ENCODE assay signal across 23 cellular contexts in genomic region chr3:138949002-138949418, GRCh38. TPM values are rescaled to one million over a fixed set of nuclear protein-coding genes. Genes with fewer than 3 reads are reported as not detected.
DNase-seq lines count a peak whose midpoint lies in the region; ATAC-seq, FAIRE-seq and TF ChIP-seq lines count a peak whose summit lies in the region.
"Had no signal": no experiment of that assay in that cellular context is flagged by ENCODE, and none has a peak within 500 bp of the region (broad histone marks: within the 10 kb centered on the region; RNA-seq: fewer than 3 reads in every experiment).

No MANE protein-coding gene starts in this region.

- H3K4me1 Mint-ChIP-seq in T-helper 1 cell treated with Interleukin-12 subunit alpha and Interleukin-12 subunit beta and Interleukin-4 antibody, amounts not matched to agents 30 μg/mL and 1 μg/mL, for 36 hours (ENCODE audit: low read depth), result peaks cover 24% of the 10 kb centered on the region
- peaks cover 10% of the 10 kb centered on the region for H3K4me1 Mint-ChIP-seq in activated T-helper 17 cell treated with anti-CD3 and anti-CD28 coated beads, Interleukin-2, amount 50 U/mL, for 72 hours
- H3K4me1 Mint-ChIP-seq in T-helper 2 cell treated with Interferon-gamma antibody and Interleukin-4, amounts not matched to agents 5 μg/mL and 100 μg/mL, for 36 hours (ENCODE audit: low read depth), result peaks cover 13% of the 10 kb centered on the region

- no peak overlapping the region for H3K27ac Mint-ChIP-seq in T-helper 1 cell treated with Interleukin-12 subunit alpha and Interleukin-12 subunit beta and Interleukin-4 antibody, amounts not matched to agents 30 μg/mL and 1 μg/mL, for 36 hours
- H3K27ac Mint-ChIP-seq in activated T-helper 17 cell treated with anti-CD3 and anti-CD28 coated beads, Interleukin-2, amount 50 U/mL, for 72 hours, result no peak overlapping the region
- no peak overlapping the region for H3K27ac Mint-ChIP-seq in T-helper 2 cell treated with Interferon-gamma antibody and Interleukin-4, amounts not matched to agents 5 μg/mL and 100 μg/mL, for 36 hours

- peaks cover 75% of the 10 kb centered on the region for H3K27me3 ChIP-seq in trophoblast cell (ENCODE audit: insufficient read depth, low read length)

- FAIRE-seq in H54 (lab: Jason Lieb, UNC), result no peak
- FAIRE-seq: endometrium, K562, RCC 7860 had no signal

- DNase-seq in T-helper 1 cell (no peak), iPS-NIHi7 (ENCODE audit: extremely low spot score) (peak; percentile 58), trophoblast cell (peak; percentile 60 to 70), occipital lobe (lab: John Stamatoyannopoulos, UW) (no peak), H54 (ENCODE audit: insufficient read length, low spot score) (no peak)
- no peak for DNase-seq in T-helper 2 cell treated with Interferon-gamma antibody and Interleukin-4, amounts not matched to agents 5 μg/mL and 100 μg/mL, for 36 hours (ENCODE audit: low spot score)
- DNase-seq: 8988T; activated CD4-positive, alpha-beta T cell treated with anti-CD3 and anti-CD28 coated beads, Interleukin-2, amount 50 U/mL, for 4 hours; amniotic stem cell; DND-41; gastrocnemius medialis; NCI-H1092; NCI-H2107; NCI-H774; stimulated activated CD4-positive, alpha-beta T cell treated with anti-CD3 and anti-CD28 coated beads, Interleukin-4, amount 100 ng/mL, for 24 hours had no signal

- no peak overlapping the region for H2BK120ac ChIP-seq in trophoblast cell (ENCODE audit: insufficient read depth, low read length, poor library complexity)

- H3K36me3 ChIP-seq in trophoblast cell (ENCODE audit: control insufficient read depth in 1 of 2, insufficient read depth in 2 of 2, low read length in 2 of 2), result no peaks in the 10 kb centered on the region
- H3K36me3 ChIP-seq: BLaER1 treated with 17β-estradiol and CSF1 and Interleukin-3, amounts not matched to agents 10 nM and 100 nM; gastrocnemius medialis had no signal

- no peak overlapping the region for H4K91ac ChIP-seq in trophoblast cell (ENCODE audit: low read depth, low read length)

- H2AFZ ChIP-seq in trophoblast cell (ENCODE audit: insufficient read depth, low read length, poor library complexity), result no peak overlapping the region

- peaks cover 3% of the 10 kb centered on the region for H3K36me3 Mint-ChIP-seq in T-helper 1 cell treated with Interleukin-12 subunit alpha and Interleukin-12 subunit beta and Interleukin-4 antibody, amounts not matched to agents 30 μg/mL and 1 μg/mL, for 36 hours (ENCODE audit: low read depth)
- H3K36me3 Mint-ChIP-seq in activated T-helper 17 cell treated with anti-CD3 and anti-CD28 coated beads, Interleukin-2, amount 50 U/mL, for 72 hours (ENCODE audit: low read depth), result peaks cover 7% of the 10 kb centered on the region
- H3K36me3 Mint-ChIP-seq in T-helper 2 cell treated with Interferon-gamma antibody and Interleukin-4, amounts not matched to agents 5 μg/mL and 100 μg/mL, for 36 hours (ENCODE audit: low read depth), result peaks cover 2% of the 10 kb centered on the region

- no peak overlapping the region for H3K18ac ChIP-seq in trophoblast cell (ENCODE audit: low read length)

- peaks cover 75% of the 10 kb centered on the region for H3K27me3 Mint-ChIP-seq in T-helper 1 cell treated with Interleukin-12 subunit alpha and Interleukin-12 subunit beta and Interleukin-4 antibody, amounts not matched to agents 30 μg/mL and 1 μg/mL, for 36 hours (ENCODE audit: low read depth)
- peaks cover 47% of the 10 kb centered on the region for H3K27me3 Mint-ChIP-seq in activated T-helper 17 cell treated with anti-CD3 and anti-CD28 coated beads, Interleukin-2, amount 50 U/mL, for 72 hours
- peaks cover 81% of the 10 kb centered on the region for H3K27me3 Mint-ChIP-seq in T-helper 2 cell treated with Interferon-gamma antibody and Interleukin-4, amounts not matched to agents 5 μg/mL and 100 μg/mL, for 36 hours (ENCODE audit: low read depth)

- no peaks in the 10 kb centered on the region for H3K9me3 Mint-ChIP-seq in T-helper 1 cell treated with Interleukin-12 subunit alpha and Interleukin-12 subunit beta and Interleukin-4 antibody, amounts not matched to agents 30 μg/mL and 1 μg/mL, for 36 hours
- H3K9me3 Mint-ChIP-seq in activated T-helper 17 cell treated with anti-CD3 and anti-CD28 coated beads, Interleukin-2, amount 50 U/mL, for 72 hours, result no peaks in the 10 kb centered on the region
- H3K9me3 Mint-ChIP-seq in T-helper 2 cell treated with Interferon-gamma antibody and Interleukin-4, amounts not matched to agents 5 μg/mL and 100 μg/mL, for 36 hours, result no peaks in the 10 kb centered on the region

- no peaks in the 10 kb centered on the region for H3K79me2 ChIP-seq in trophoblast cell (ENCODE audit: control insufficient read depth, insufficient read depth, low read length, poor library complexity)

- no peak overlapping the region for H4K12ac ChIP-seq in trophoblast cell (ENCODE audit: low read depth, low read length)

- H3K4ac ChIP-seq in trophoblast cell (ENCODE audit: low read depth, low read length), result no peak overlapping the region

- H3K4me2 ChIP-seq in trophoblast cell (ENCODE audit: low read length), result peak overlapping the region; percentile 72

- ATAC-seq in activated T-helper 17 cell treated with anti-CD3 and anti-CD28 coated beads, Interleukin-2, amount 50 U/mL, for 72 hours (replicated peaks), result no peak
- ATAC-seq: gastrocnemius medialis, K562 had no signal

- no peak overlapping the region for H3K9ac ChIP-seq in trophoblast cell (ENCODE audit: low read length)
- H3K9ac ChIP-seq: BLaER1 treated with 17β-estradiol and CSF1 and Interleukin-3, amounts not matched to agents 10 nM and 100 nM had no signal

- peaks cover 31 to 35% of the 10 kb centered on the region in 2 experiments for H3K4me1 ChIP-seq in trophoblast cell (ENCODE audit: control insufficient read depth in 1 of 2, insufficient read depth in 2 of 2, low read length in 2 of 2)

- H3K79me1 ChIP-seq in trophoblast cell (ENCODE audit: low read length), result no peaks in the 10 kb centered on the region

- no peak overlapping the region for H3K27ac ChIP-seq in trophoblast cell (ENCODE audit: low read depth, low read length)
- H3K27ac ChIP-seq: BLaER1 treated with 17β-estradiol and CSF1 and Interleukin-3, amounts not matched to agents 10 nM and 100 nM; gastrocnemius medialis; skin epidermis had no signal

- WGBS in trophoblast cell (ENCODE audit: extremely low coverage, insufficient coverage, insufficient read length), result no CpG with 5 or more reads among the region's 5 CpGs

- peak overlapping the region; percentile 43 for H3K4me3 Mint-ChIP-seq in T-helper 1 cell treated with Interleukin-12 subunit alpha and Interleukin-12 subunit beta and Interleukin-4 antibody, amounts not matched to agents 30 μg/mL and 1 μg/mL, for 36 hours
- peak overlapping the region; percentile 40 for H3K4me3 Mint-ChIP-seq in activated T-helper 17 cell treated with anti-CD3 and anti-CD28 coated beads, Interleukin-2, amount 50 U/mL, for 72 hours
- no peak overlapping the region for H3K4me3 Mint-ChIP-seq in T-helper 2 cell treated with Interferon-gamma antibody and Interleukin-4, amounts not matched to agents 5 μg/mL and 100 μg/mL, for 36 hours

- H4K8ac ChIP-seq in trophoblast cell (ENCODE audit: low read depth, low read length), result no peak overlapping the region

- H2BK5ac ChIP-seq in trophoblast cell (ENCODE audit: low read depth, low read length, poor library complexity), result no peak overlapping the region

- no peak overlapping the region for H2BK12ac ChIP-seq in trophoblast cell (ENCODE audit: low read length)

- H3K14ac ChIP-seq in trophoblast cell (ENCODE audit: low read length), result no peak overlapping the region

- no peak overlapping the region for H3K4me3 ChIP-seq in trophoblast cell (ENCODE audit: low read depth, low read length)
- H3K4me3 ChIP-seq: K562 had no signal

- H3K9me3 ChIP-seq in trophoblast cell (ENCODE audit: insufficient read depth, low read depth, low read length), result peaks cover 7% of the 10 kb centered on the region
- H3K9me3 ChIP-seq: BLaER1 treated with 17β-estradiol and CSF1 and Interleukin-3, amounts not matched to agents 10 nM and 100 nM; gastrocnemius medialis had no signal

- no peak overlapping the region for H2AK5ac ChIP-seq in trophoblast cell (ENCODE audit: low read length)

- no peak for TF ChIP-seq POLR2A in H54 (IDR thresholded peaks at IDR 0.05; ENCODE audit: low read depth, low read length)

- no peak overlapping the region for H3K23ac ChIP-seq in trophoblast cell (ENCODE audit: low read length)

RNA-seq across cellular contexts. Expression of gene FOXL2NB, which starts 2.0 kb away (rescaled TPM):
- total RNA-seq in activated T-helper 17 cell treated with anti-CD3 and anti-CD28 coated beads, Interleukin-2, amount 50 U/mL, for 72 hours, result not detected
- polyA plus RNA-seq in trophoblast cell (2013), result 0.37 and 0.38 TPM in 2 replicates
- total RNA-seq in occipital lobe, result 0.16 TPM
- total RNA-seq: gastrocnemius medialis, omental fat pad had no signal

RNA-seq across cellular contexts. Expression of gene FOXL2, which starts 2.1 kb away (rescaled TPM):
- not detected for total RNA-seq in activated T-helper 17 cell treated with anti-CD3 and anti-CD28 coated beads, Interleukin-2, amount 50 U/mL, for 72 hours
- polyA plus RNA-seq in trophoblast cell (2013), result 0.25 and 0.26 TPM in 2 replicates
- not detected for total RNA-seq in occipital lobe
- total RNA-seq: gastrocnemius medialis, omental fat pad had no signal

RNA-seq across cellular contexts. Expression of gene PRR23A, which starts 57.1 kb away (rescaled TPM):
- not detected for total RNA-seq in activated T-helper 17 cell treated with anti-CD3 and anti-CD28 coated beads, Interleukin-2, amount 50 U/mL, for 72 hours
- not detected in 2 replicates for polyA plus RNA-seq in trophoblast cell (2013)
- not detected for total RNA-seq in occipital lobe
- total RNA-seq: gastrocnemius medialis, K562, omental fat pad had no signal
- polyA plus RNA-seq: K562 had no signal

Comparison
In these comparisons a context has a peak if more than half of its experiments do, and no peak if none do; other contexts are left out.
1. DNase-seq: peak in iPS-NIHi7 (single experiment) and trophoblast cell (2 of 2); none in T-helper 1 cell (0 of 5), occipital lobe (single experiment), H54 (single experiment) and T-helper 2 cell treated with Interferon-gamma antibody and Interleukin-4, amounts not matched to agents 5 μg/mL and 100 μg/mL, for 36 hours (single experiment).